Comparison of ENCODE assay signal across 15 cellular contexts in genomic region chr1:118984990-118985608, GRCh38. TPM values are rescaled to one million over a fixed set of nuclear protein-coding genes. Genes with fewer than 3 reads are reported as not detected.
DNase-seq lines count a peak whose midpoint lies in the region; ATAC-seq and TF ChIP-seq lines count a peak whose summit lies in the region.
"Had no signal": no experiment of that assay in that cellular context is flagged by ENCODE, and none has a peak within 500 bp of the region (broad histone marks: within the 10 kb centered on the region; RNA-seq: fewer than 3 reads in every experiment).

No MANE protein-coding gene starts in this region.

- peak overlapping the region; percentile 57 to 84 (median 63) for H3K4me3 ChIP-seq in breast epithelium
- H3K4me3 ChIP-seq in astrocyte of the cerebellum (ENCODE audit: low read depth, low read length), result peak overlapping the region; percentile 39
- no peak overlapping the region for H3K4me3 ChIP-seq in mesendoderm (ENCODE audit: low read length)
- peak overlapping the region; percentile 71 to 91 for H3K4me3 ChIP-seq in tibial artery
- H3K4me3 ChIP-seq: HAP-1 had no signal

- H3K4me1 ChIP-seq in breast epithelium (peaks cover 0 to 6% of the 10 kb centered on the region in 2 donors), mesendoderm (ENCODE audit: control insufficient read depth, low read depth, low read length) (peaks cover 6% of the 10 kb centered on the region), tibial artery (peaks cover 0 to 39% (median 7%) of the 10 kb centered on the region in 4 donors)
- H3K4me1 ChIP-seq: HAP-1 had no signal

- H3K27ac ChIP-seq in breast epithelium (peak overlapping the region; percentile 82 to 94), mesendoderm (ENCODE audit: low read depth, low read length) (no peak overlapping the region), tibial artery (peak overlapping the region; percentile 95 to 99)
- H3K27ac ChIP-seq: C4-2B, spleen had no signal

- no peaks in the 10 kb centered on the region for H3K4me1 Mint-ChIP-seq in MCF 10A (ENCODE audit: insufficient read depth, unreplicated experiment)

- no peak overlapping the region for H3K27ac Mint-ChIP-seq in MCF 10A (ENCODE audit: low read depth, unreplicated experiment)

- H2BK120ac ChIP-seq in mesendoderm (ENCODE audit: low read depth, low read length), result no peak overlapping the region

- H3K36me3 ChIP-seq in breast epithelium, result no peaks in the 10 kb centered on the region
- no peaks in the 10 kb centered on the region for H3K36me3 ChIP-seq in mesendoderm (ENCODE audit: control insufficient read depth, insufficient read depth, low read length)
- no peaks in the 10 kb centered on the region for H3K36me3 ChIP-seq in tibial artery
- H3K36me3 ChIP-seq: HAP-1, spleen had no signal

- no peak overlapping the region for H3K9ac ChIP-seq in mesendoderm (ENCODE audit: low read length)

- H3K27me3 Mint-ChIP-seq in MCF 10A (ENCODE audit: insufficient read depth, unreplicated experiment), result no peaks in the 10 kb centered on the region

- no peak overlapping the region for H3K4ac ChIP-seq in mesendoderm (ENCODE audit: low read depth, low read length)

- in situ Hi-C loops in astrocyte of the cerebellum (cut with HindIII; ENCODE audit: low sequenced_read_pairs), result no loop called here

- DNase-seq in breast epithelium (ENCODE audit: low spot score in 2 of 2) (no peak), MCF 10A (ENCODE audit: unreplicated experiment) (no peak), astrocyte of the cerebellum (ENCODE audit: low read depth) (no peak), mesendoderm (peak; percentile 29), tibial artery (peak in 1 of 2 donors; percentile 69), HK-2 (ENCODE audit: unreplicated experiment) (no peak), KG1 (lab: John Stamatoyannopoulos, UW) (no peak)
- DNase-seq: effector CD8-positive, alpha-beta T cell; kidney glomerular epithelial cell; NCI-H1694; SHP77; spleen had no signal

- H2BK5ac ChIP-seq in mesendoderm (ENCODE audit: low read length), result no peak overlapping the region

- no peak overlapping the region for H3K56ac ChIP-seq in mesendoderm (ENCODE audit: low read length)

- no peaks in the 10 kb centered on the region for H3K79me2 ChIP-seq in mesendoderm (ENCODE audit: control insufficient read depth, insufficient read depth, low read length)

- no peak overlapping the region for H2AK5ac ChIP-seq in mesendoderm (ENCODE audit: low read length)

- intact Hi-C loops in breast epithelium (cut with DNase I; ENCODE audit: low total_unique reads), result no loop called here
- intact Hi-C loops in MCF 10A (cut with micrococcal nuclease), result no loop called here
- intact Hi-C loops in tibial artery (cut with DNase I; ENCODE audit: low total_unique reads), result no loop called here

- no TSS peak for BruUV-seq in MCF 10A (replicated peaks; lab: Mats Ljungman, UMichigan)

- no peak overlapping the region for H4K5ac ChIP-seq in mesendoderm (ENCODE audit: low read length)

- WGBS in mesendoderm (ENCODE audit: extremely low coverage, insufficient coverage, low lambda C conversion rate), result no CpG with 5 or more reads among the region's 33 CpGs

- no peak overlapping the region for H4K8ac ChIP-seq in mesendoderm (ENCODE audit: low read depth, low read length)

- POLR2A ChIA-PET in MCF 10A (lab: Yijun Ruan, JAX), result no interaction called here

- no peak for TF ChIP-seq POLR2A in breast epithelium (IDR thresholded peaks at IDR 0.05)

- peaks cover 12% of the 10 kb centered on the region for H3K9me3 Mint-ChIP-seq in MCF 10A (ENCODE audit: unreplicated experiment)

- no peak overlapping the region for H3K23ac ChIP-seq in mesendoderm (ENCODE audit: low read length)

- no peak for TF ChIP-seq CTCF in breast epithelium (IDR thresholded peaks at IDR 0.05)
- no peak for TF ChIP-seq CTCF in MCF 10A (IDR thresholded peaks at IDR 0.05; ENCODE audit: unreplicated experiment)
- TF ChIP-seq CTCF in astrocyte of the cerebellum (IDR thresholded peaks at IDR 0.05; ENCODE audit: low read depth, low read length, missing control alignments), result no peak
- no peak for TF ChIP-seq CTCF in tibial artery (IDR thresholded peaks at IDR 0.05)

- no peak overlapping the region for H3K4me3 Mint-ChIP-seq in MCF 10A (ENCODE audit: unreplicated experiment)

- H3K79me1 ChIP-seq in mesendoderm (ENCODE audit: low read length), result no peaks in the 10 kb centered on the region

- no peak for ATAC-seq in HG02588 (IDR thresholded peaks at IDR 0.05; ENCODE audit: unreplicated experiment)

- no peak overlapping the region for H2BK15ac ChIP-seq in mesendoderm (replicated peaks; ENCODE audit: low read depth)

- H3K36me3 Mint-ChIP-seq in MCF 10A (ENCODE audit: insufficient read depth, unreplicated experiment), result peaks cover 5% of the 10 kb centered on the region

- no peaks in the 10 kb centered on the region for H3K9me3 ChIP-seq in breast epithelium
- H3K9me3 ChIP-seq in tibial artery, result no peaks in the 10 kb centered on the region
- H3K9me3 ChIP-seq: HAP-1 had no signal

- no peak overlapping the region for H3K18ac ChIP-seq in mesendoderm (ENCODE audit: low read length)

- CTCF ChIA-PET in MCF 10A (lab: Yijun Ruan, JAX), result interaction anchor here (0.7 kb wide), 1 partner anchor 17 kb away, joined by 4 read pairs; no protein-coding TSS in a partner anchor

- H3K27me3 ChIP-seq in breast epithelium, result peaks cover 2 to 84% of the 10 kb centered on the region in 2 donors
- peaks cover 79% of the 10 kb centered on the region for H3K27me3 ChIP-seq in mesendoderm (ENCODE audit: insufficient read depth, low read length, poor library complexity)
- no peaks in the 10 kb centered on the region for H3K27me3 ChIP-seq in tibial artery

- peak overlapping the region; percentile 2 for H3K4me2 ChIP-seq in mesendoderm (ENCODE audit: low read length)

RNA-seq across cellular contexts. Expression of gene TBX15, which starts 3.0 kb away (rescaled TPM):
- total RNA-seq in breast epithelium (10 to 100 TPM in 2 of 3 donors, 1 to 10 TPM in 1; 5.9 to 60.0 (median 34.1) TPM), MCF 10A (2022) (0.09 and 0.15 TPM in 2 replicates)
- 0.14 TPM for polyA plus RNA-seq in mesendoderm (2013, experiment 1 of 2)
- polyA plus RNA-seq in mesendoderm (2013, experiment 2 of 2), result 0.14 TPM
